Comparison of ENCODE assay signal across 16 cellular contexts in the genomic region with DNA sequence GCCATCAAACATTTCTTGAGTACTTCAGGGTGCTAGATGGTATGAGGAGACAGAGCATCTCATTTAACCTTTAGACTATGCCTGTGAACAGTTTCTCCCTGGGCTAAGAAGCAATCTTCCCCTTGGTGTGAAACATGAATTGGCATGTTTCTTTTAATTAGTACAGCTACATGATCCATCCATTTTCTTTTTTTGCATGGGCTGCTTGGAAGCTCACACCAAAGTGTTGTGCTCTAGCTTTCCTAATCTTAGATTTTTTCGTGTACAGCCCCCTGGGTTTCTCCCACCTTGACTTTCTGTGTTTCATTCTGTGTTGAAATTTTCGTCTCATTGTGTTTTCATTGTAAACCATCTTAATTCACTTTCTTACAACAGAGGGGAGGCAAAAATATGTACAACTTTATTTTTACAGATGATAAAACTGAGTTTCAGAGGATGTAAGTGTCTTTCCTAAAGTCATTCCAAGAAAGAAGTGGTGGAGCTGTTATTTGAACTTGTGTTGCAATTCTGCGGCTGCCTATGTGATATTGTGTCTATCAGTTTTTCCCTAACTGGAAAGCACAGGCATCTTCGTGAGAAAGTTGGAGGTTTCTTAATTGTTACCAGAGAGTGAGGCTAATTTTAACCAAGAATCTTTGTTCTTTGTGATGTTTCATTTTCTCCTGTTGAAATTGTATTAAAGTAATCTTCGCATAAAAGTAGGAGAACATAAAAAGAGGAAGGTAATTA.
DNase-seq lines count a peak whose midpoint lies in the region; ATAC-seq, FAIRE-seq and TF ChIP-seq lines count a peak whose summit lies in the region.
"Had no signal": no experiment of that assay in that cellular context is flagged by ENCODE, and none has a peak within 500 bp of the region (broad histone marks: within the 10 kb centered on the region; RNA-seq: fewer than 3 reads in every experiment).

No MANE protein-coding gene starts in this region.

- H3K23ac ChIP-seq in mesenchymal stem cell (ENCODE audit: low read length in 2 of 2), result no peak overlapping the region

- H2AFZ ChIP-seq in mesenchymal stem cell (ENCODE audit: low read depth, low read length), result no peak overlapping the region

- H3K79me1 ChIP-seq in mesenchymal stem cell (replicated peaks; ENCODE audit: low read length, poor library complexity, severe bottlenecking), result peaks cover 18% of the 10 kb centered on the region

- H3K27ac ChIP-seq in ascending aorta (peak overlapping the region; percentile 87 to 91), mesenchymal stem cell (ENCODE audit: low read length, poor library complexity, severe bottlenecking) (peak overlapping the region; percentile 10), thoracic aorta (peak overlapping the region; percentile 46 to 79), substantia nigra (ENCODE audit: low read depth, low read length, poor library complexity, severe bottlenecking) (no peak overlapping the region)
- H3K27ac ChIP-seq: HL-60 had no signal

- intact Hi-C loops in ascending aorta (cut with DNase I), result loop anchor here (1.0 kb wide), 1 partner anchor 62 kb away; no protein-coding TSS in a partner anchor

- no peak overlapping the region for H4K91ac ChIP-seq in mesenchymal stem cell (ENCODE audit: low read length)

- 94% methylated on average over 4 of the region's 5 CpGs for WGBS in mesenchymal stem cell

- H3K18ac ChIP-seq in mesenchymal stem cell (ENCODE audit: low read depth in 1 of 2, low read length in 2 of 2), result no peak overlapping the region

- no peak overlapping the region for H2BK120ac ChIP-seq in mesenchymal stem cell (ENCODE audit: low read depth, low read length)

- FAIRE-seq in HTR-8/SVneo (lab: Jason Lieb, UNC), result peak; percentile 95

- ATAC-seq in thoracic aorta (ENCODE audit: insufficient number of reproducible peaks, low FRiP score, low read depth), result no peak
- no peak for ATAC-seq in GM21786 (IDR thresholded peaks at IDR 0.05; ENCODE audit: unreplicated experiment)
- ATAC-seq in GM19467 (IDR thresholded peaks at IDR 0.05; ENCODE audit: unreplicated experiment), result no peak
- ATAC-seq: activated naive CD8-positive, alpha-beta T cell treated with anti-CD3 and anti-CD28 coated beads, Interleukin-2, amount 50 U/mL, for 24 hours; Panc1 had no signal

- no peak overlapping the region for H4K8ac ChIP-seq in mesenchymal stem cell (ENCODE audit: low read length)

- H3K36me3 ChIP-seq in ascending aorta (no peaks in the 10 kb centered on the region), mesenchymal stem cell (ENCODE audit: control insufficient read depth in 1 of 2, insufficient read depth in 2 of 2, low read depth in 1 of 2, low read length in 2 of 2) (peaks cover 3 to 4% of the 10 kb centered on the region in 2 experiments), thoracic aorta (no peaks in the 10 kb centered on the region)

- H2BK5ac ChIP-seq in mesenchymal stem cell (ENCODE audit: low read depth, low read length, poor library complexity, severe bottlenecking), result no peak overlapping the region

- TF ChIP-seq POLR2A in erythroblast (IDR thresholded peaks at IDR 0.05; ENCODE audit: low read length), result no peak

- H3K14ac ChIP-seq in mesenchymal stem cell (ENCODE audit: low read length in 2 of 2), result no peak overlapping the region

- H3K27me3 ChIP-seq in ascending aorta (no peaks in the 10 kb centered on the region), mesenchymal stem cell (ENCODE audit: control insufficient read depth in 1 of 2, insufficient read depth in 1 of 2, low read length in 2 of 2) (no peaks in the 10 kb centered on the region), thoracic aorta (replicated peaks; ENCODE audit: insufficient read depth) (no peaks in the 10 kb centered on the region)

- H3K9me3 ChIP-seq in ascending aorta, result no peaks in the 10 kb centered on the region
- no peaks in the 10 kb centered on the region for H3K9me3 ChIP-seq in mesenchymal stem cell (ENCODE audit: control insufficient read depth, low read length)
- no peaks in the 10 kb centered on the region for H3K9me3 ChIP-seq in thoracic aorta

- peak overlapping the region in 1 of 2 experiments; percentile 22 for H3K4ac ChIP-seq in mesenchymal stem cell (ENCODE audit: low read depth in 1 of 2, low read length in 2 of 2)

- H3K4me2 ChIP-seq in mesenchymal stem cell (ENCODE audit: low read length, poor library complexity, severe bottlenecking), result no peak overlapping the region

- DNase-seq in HTR-8/SVneo (ENCODE audit: insufficient read length, low spot score) (no peak), ascending aorta (ENCODE audit: low spot score in 2 of 2) (no peak), mesenchymal stem cell (peak; percentile 29), thoracic aorta (ENCODE audit: low spot score) (no peak), erythroblast (lab: John Stamatoyannopoulos, UW) (no peak), substantia nigra (lab: John Stamatoyannopoulos, UW) (no peak)
- DNase-seq: activated CD4-positive, alpha-beta T cell treated with anti-CD3 and anti-CD28 coated beads, Interleukin-2, amount 10 ng/mL, durations not matched to agents 7 days and 5 days; activated naive CD8-positive, alpha-beta T cell treated with anti-CD3 and anti-CD28 coated beads, Interleukin-2, amount 50 U/mL, for 24 hours; activated T-cell treated with anti-CD3 and anti-CD28 coated beads, Interleukin-2, amount 50 U/mL, for 48 hours; H9; NCI-H1694; stimulated activated CD4-positive, alpha-beta T cell treated with anti-CD3 and anti-CD28 coated beads, Interleukin-15, amount 100 ng/mL, for 24 hours had no signal

- no peak overlapping the region for H2BK15ac ChIP-seq in mesenchymal stem cell (ENCODE audit: low read depth, poor library complexity, severe bottlenecking)

- no peak overlapping the region for H2BK12ac ChIP-seq in mesenchymal stem cell (ENCODE audit: low read length in 2 of 2)

- H3K9ac ChIP-seq in mesenchymal stem cell (ENCODE audit: low read length), result peak overlapping the region; percentile 59

- TF ChIP-seq CTCF in ascending aorta (IDR thresholded peaks at IDR 0.05), result no peak
- no peak for TF ChIP-seq CTCF in thoracic aorta (IDR thresholded peaks at IDR 0.05)

- no peak overlapping the region for H2AK5ac ChIP-seq in mesenchymal stem cell (ENCODE audit: low read length, severe bottlenecking)

- H3K4me3 ChIP-seq in ascending aorta (no peak overlapping the region), mesenchymal stem cell (ENCODE audit: insufficient read depth in 1 of 2, low read depth in 1 of 2, low read length in 2 of 2) (peak overlapping the region in 1 of 2 experiments; percentile 11), thoracic aorta (no peak overlapping the region)

- H3K4me1 ChIP-seq in ascending aorta (peaks cover 11 to 54% of the 10 kb centered on the region in 2 donors), mesenchymal stem cell (ENCODE audit: control insufficient read depth, insufficient read depth, low read depth, low read length) (peaks cover 7% of the 10 kb centered on the region), thoracic aorta (ENCODE audit: control insufficient read depth in 1 of 2, low read depth in 2 of 2) (peaks cover 56 to 89% of the 10 kb centered on the region in 2 donors)
